In genomic region chr3:150127011-150127490, GRCh38 we compare ENCODE assay signal across 1 cellular context.
TF ChIP-seq lines count a peak whose summit lies in the region.

No MANE protein-coding gene starts in this region.

TF ChIP-seq in H1, 55 proteins besides CTCF, POLR2A, EP300 and RAD21:
- TF ChIP-seq, protein P1, sequence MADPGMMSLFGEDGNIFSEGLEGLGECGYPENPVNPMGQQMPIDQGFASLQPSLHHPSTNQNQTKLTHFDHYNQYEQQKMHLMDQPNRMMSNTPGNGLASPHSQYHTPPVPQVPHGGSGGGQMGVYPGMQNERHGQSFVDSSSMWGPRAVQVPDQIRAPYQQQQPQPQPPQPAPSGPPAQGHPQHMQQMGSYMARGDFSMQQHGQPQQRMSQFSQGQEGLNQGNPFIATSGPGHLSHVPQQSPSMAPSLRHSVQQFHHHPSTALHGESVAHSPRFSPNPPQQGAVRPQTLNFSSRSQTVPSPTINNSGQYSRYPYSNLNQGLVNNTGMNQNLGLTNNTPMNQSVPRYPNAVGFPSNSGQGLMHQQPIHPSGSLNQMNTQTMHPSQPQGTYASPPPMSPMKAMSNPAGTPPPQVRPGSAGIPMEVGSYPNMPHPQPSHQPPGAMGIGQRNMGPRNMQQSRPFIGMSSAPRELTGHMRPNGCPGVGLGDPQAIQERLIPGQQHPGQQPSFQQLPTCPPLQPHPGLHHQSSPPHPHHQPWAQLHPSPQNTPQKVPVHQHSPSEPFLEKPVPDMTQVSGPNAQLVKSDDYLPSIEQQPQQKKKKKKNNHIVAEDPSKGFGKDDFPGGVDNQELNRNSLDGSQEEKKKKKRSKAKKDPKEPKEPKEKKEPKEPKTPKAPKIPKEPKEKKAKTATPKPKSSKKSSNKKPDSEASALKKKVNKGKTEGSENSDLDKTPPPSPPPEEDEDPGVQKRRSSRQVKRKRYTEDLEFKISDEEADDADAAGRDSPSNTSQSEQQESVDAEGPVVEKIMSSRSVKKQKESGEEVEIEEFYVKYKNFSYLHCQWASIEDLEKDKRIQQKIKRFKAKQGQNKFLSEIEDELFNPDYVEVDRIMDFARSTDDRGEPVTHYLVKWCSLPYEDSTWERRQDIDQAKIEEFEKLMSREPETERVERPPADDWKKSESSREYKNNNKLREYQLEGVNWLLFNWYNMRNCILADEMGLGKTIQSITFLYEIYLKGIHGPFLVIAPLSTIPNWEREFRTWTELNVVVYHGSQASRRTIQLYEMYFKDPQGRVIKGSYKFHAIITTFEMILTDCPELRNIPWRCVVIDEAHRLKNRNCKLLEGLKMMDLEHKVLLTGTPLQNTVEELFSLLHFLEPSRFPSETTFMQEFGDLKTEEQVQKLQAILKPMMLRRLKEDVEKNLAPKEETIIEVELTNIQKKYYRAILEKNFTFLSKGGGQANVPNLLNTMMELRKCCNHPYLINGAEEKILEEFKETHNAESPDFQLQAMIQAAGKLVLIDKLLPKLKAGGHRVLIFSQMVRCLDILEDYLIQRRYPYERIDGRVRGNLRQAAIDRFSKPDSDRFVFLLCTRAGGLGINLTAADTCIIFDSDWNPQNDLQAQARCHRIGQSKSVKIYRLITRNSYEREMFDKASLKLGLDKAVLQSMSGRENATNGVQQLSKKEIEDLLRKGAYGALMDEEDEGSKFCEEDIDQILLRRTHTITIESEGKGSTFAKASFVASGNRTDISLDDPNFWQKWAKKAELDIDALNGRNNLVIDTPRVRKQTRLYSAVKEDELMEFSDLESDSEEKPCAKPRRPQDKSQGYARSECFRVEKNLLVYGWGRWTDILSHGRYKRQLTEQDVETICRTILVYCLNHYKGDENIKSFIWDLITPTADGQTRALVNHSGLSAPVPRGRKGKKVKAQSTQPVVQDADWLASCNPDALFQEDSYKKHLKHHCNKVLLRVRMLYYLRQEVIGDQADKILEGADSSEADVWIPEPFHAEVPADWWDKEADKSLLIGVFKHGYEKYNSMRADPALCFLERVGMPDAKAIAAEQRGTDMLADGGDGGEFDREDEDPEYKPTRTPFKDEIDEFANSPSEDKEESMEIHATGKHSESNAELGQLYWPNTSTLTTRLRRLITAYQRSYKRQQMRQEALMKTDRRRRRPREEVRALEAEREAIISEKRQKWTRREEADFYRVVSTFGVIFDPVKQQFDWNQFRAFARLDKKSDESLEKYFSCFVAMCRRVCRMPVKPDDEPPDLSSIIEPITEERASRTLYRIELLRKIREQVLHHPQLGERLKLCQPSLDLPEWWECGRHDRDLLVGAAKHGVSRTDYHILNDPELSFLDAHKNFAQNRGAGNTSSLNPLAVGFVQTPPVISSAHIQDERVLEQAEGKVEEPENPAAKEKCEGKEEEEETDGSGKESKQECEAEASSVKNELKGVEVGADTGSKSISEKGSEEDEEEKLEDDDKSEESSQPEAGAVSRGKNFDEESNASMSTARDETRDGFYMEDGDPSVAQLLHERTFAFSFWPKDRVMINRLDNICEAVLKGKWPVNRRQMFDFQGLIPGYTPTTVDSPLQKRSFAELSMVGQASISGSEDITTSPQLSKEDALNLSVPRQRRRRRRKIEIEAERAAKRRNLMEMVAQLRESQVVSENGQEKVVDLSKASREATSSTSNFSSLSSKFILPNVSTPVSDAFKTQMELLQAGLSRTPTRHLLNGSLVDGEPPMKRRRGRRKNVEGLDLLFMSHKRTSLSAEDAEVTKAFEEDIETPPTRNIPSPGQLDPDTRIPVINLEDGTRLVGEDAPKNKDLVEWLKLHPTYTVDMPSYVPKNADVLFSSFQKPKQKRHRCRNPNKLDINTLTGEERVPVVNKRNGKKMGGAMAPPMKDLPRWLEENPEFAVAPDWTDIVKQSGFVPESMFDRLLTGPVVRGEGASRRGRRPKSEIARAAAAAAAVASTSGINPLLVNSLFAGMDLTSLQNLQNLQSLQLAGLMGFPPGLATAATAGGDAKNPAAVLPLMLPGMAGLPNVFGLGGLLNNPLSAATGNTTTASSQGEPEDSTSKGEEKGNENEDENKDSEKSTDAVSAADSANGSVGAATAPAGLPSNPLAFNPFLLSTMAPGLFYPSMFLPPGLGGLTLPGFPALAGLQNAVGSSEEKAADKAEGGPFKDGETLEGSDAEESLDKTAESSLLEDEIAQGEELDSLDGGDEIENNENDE (IDR thresholded peaks at IDR 0.05; ENCODE audit: insufficient replicate concordance, low read length) = no peak
- TF ChIP-seq EGR1 (IDR thresholded peaks at IDR 0.05; ENCODE audit: borderline replicate concordance, low read depth, low read length) (no peak), NRF1 (IDR thresholded peaks at IDR 0.05; ENCODE audit: low read depth, low read length) (no peak), TEAD4 (IDR thresholded peaks at IDR 0.05; ENCODE audit: low read depth, low read length) (no peak), KDM1A (IDR thresholded peaks at IDR 0.05; ENCODE audit: borderline replicate concordance, low read length) (no peak), MAFK (IDR thresholded peaks at IDR 0.05; ENCODE audit: low read depth, low read length) (no peak)
